In genomic region chr2:227324671-227325055, GRCh38 we compare ENCODE assay signal across 8 cellular contexts. TPM values are rescaled to one million over a fixed set of nuclear protein-coding genes. Genes with fewer than 3 reads are reported as not detected.
DNase-seq lines count a peak whose midpoint lies in the region; FAIRE-seq lines count a peak whose summit lies in the region.

No MANE protein-coding gene starts in this region.

- no CpG with 5 or more reads among the region's 6 CpGs for WGBS in iPS DF 6.9 (ENCODE audit: insufficient coverage, insufficient read length)
- WGBS in small intestine, 3 donors, result 10 to 12% (median 10%) methylated on average over 6 of the region's 6 CpGs

- FAIRE-seq in small intestine (lab: Jason Lieb, UNC), result no peak

- peak overlapping the region; percentile 92 for H3K4me3 Mint-ChIP-seq in activated T-cell treated with anti-CD3 and anti-CD28 coated beads, Interleukin-2, amount 50 U/mL, for 24 hours

- H3K4me1 Mint-ChIP-seq in activated T-cell treated with anti-CD3 and anti-CD28 coated beads, Interleukin-2, amount 50 U/mL, for 24 hours (ENCODE audit: low read depth), result peaks cover 42% of the 10 kb centered on the region

- H3K36me3 ChIP-seq in HUES6 (ENCODE audit: control insufficient read depth, insufficient read depth, low read length) (no peaks in the 10 kb centered on the region), adipocyte (ENCODE audit: control insufficient read depth, insufficient read depth, low read length, severe bottlenecking) (no peaks in the 10 kb centered on the region), iPS DF 6.9 (ENCODE audit: control insufficient read depth, insufficient read depth, low read length) (no peaks in the 10 kb centered on the region; the same call in 1 of the 2 replicates), small intestine (ENCODE audit: control insufficient read depth in 2 of 2, insufficient read depth in 2 of 2, low read length in 2 of 2) (peaks cover 2% of the 10 kb centered on the region in 2 donors)

- no peaks in the 10 kb centered on the region for H3K27me3 Mint-ChIP-seq in activated T-cell treated with anti-CD3 and anti-CD28 coated beads, Interleukin-2, amount 50 U/mL, for 24 hours

- peaks cover 25% of the 10 kb centered on the region for H3K4me1 ChIP-seq in HUES6 (ENCODE audit: control insufficient read depth, insufficient read depth, low read length)
- H3K4me1 ChIP-seq in adipocyte (ENCODE audit: control insufficient read depth, insufficient read depth, low read length), result peaks cover 25% of the 10 kb centered on the region
- no peaks in the 10 kb centered on the region for H3K4me1 ChIP-seq in iPS DF 6.9 (ENCODE audit: control insufficient read depth, insufficient read depth, low read length)
- H3K4me1 ChIP-seq in small intestine (ENCODE audit: control insufficient read depth in 2 of 2, insufficient read depth in 1 of 2, low read depth in 1 of 2, low read length in 1 of 2), result peaks cover 0 to 6% of the 10 kb centered on the region in 2 donors

- H3K9ac ChIP-seq in HUES6 (ENCODE audit: low read length) (peak overlapping the region; percentile 84), adipocyte (ENCODE audit: low read length) (peak overlapping the region; percentile 93)

- H3K27me3 ChIP-seq in HUES6 (ENCODE audit: control insufficient read depth, insufficient read depth, low read length), result no peaks in the 10 kb centered on the region
- no peaks in the 10 kb centered on the region for H3K27me3 ChIP-seq in adipocyte (replicated peaks; ENCODE audit: control insufficient read depth, insufficient read depth, low read length)
- H3K27me3 ChIP-seq in iPS DF 6.9 (ENCODE audit: control insufficient read depth, insufficient read depth, low read length), result no peaks in the 10 kb centered on the region
- no peaks in the 10 kb centered on the region for H3K27me3 ChIP-seq in small intestine (ENCODE audit: control insufficient read depth in 2 of 2, insufficient read depth in 2 of 2, low read length in 2 of 2)

- peak overlapping the region; percentile 89 for H3K4me3 ChIP-seq in HUES6 (ENCODE audit: low read depth, low read length)
- peak overlapping the region; percentile 95 for H3K4me3 ChIP-seq in adipocyte (ENCODE audit: low read length)
- peak overlapping the region; percentile 65; the same call in 1 of the 2 replicates for H3K4me3 ChIP-seq in iPS DF 6.9 (ENCODE audit: low read length)
- peak overlapping the region in 1 of 2 donors; percentile 92 for H3K4me3 ChIP-seq in small intestine (ENCODE audit: low read depth in 1 of 2, low read length in 2 of 2)

- peak; percentile 34 for DNase-seq in activated T-cell treated with anti-CD3 and anti-CD28 coated beads, Interleukin-2, amount 50 U/mL, for 24 hours
- no peak for DNase-seq in activated T-cell treated with anti-CD3 and anti-CD28 coated beads for 4 hours
- DNase-seq in adipocyte (ENCODE audit: low read depth), result peak; percentile 57
- no peak for DNase-seq in iPS DF 6.9 (ENCODE audit: low read depth, low spot score)
- no peak for DNase-seq in small intestine
- no peak for DNase-seq in retina
- no peak for DNase-seq in inferior parietal cortex (ENCODE audit: extremely low spot score)

- H3K36me3 Mint-ChIP-seq in activated T-cell treated with anti-CD3 and anti-CD28 coated beads, Interleukin-2, amount 50 U/mL, for 24 hours (ENCODE audit: low read depth), result peaks cover 27% of the 10 kb centered on the region

- H3K27ac ChIP-seq in HUES6 (ENCODE audit: low read depth, low read length) (peak overlapping the region; percentile 76), iPS DF 6.9 (ENCODE audit: low read length) (no peak overlapping the region), small intestine (ENCODE audit: low read depth in 1 of 2, low read length in 1 of 2) (peak overlapping the region; percentile 22 to 39)

- no peaks in the 10 kb centered on the region for H3K9me3 Mint-ChIP-seq in activated T-cell treated with anti-CD3 and anti-CD28 coated beads, Interleukin-2, amount 50 U/mL, for 24 hours

- H3K27ac Mint-ChIP-seq in activated T-cell treated with anti-CD3 and anti-CD28 coated beads, Interleukin-2, amount 50 U/mL, for 24 hours, result peak overlapping the region; percentile 91

- H3K9me3 ChIP-seq in HUES6 (ENCODE audit: control insufficient read depth, insufficient read depth, low read depth, low read length) (peaks cover 27% of the 10 kb centered on the region), adipocyte (ENCODE audit: control insufficient read depth, low read length) (no peaks in the 10 kb centered on the region), iPS DF 6.9 (ENCODE audit: control insufficient read depth, insufficient read depth, low read length) (no peaks in the 10 kb centered on the region), small intestine (ENCODE audit: control insufficient read depth, low read depth) (no peaks in the 10 kb centered on the region)

RNA-seq across cellular contexts. Expression of gene MFF, which starts 0.4 kb away (rescaled TPM):
- polyA plus RNA-seq in small intestine, result 10 to 100 TPM; 68.8 to 83.0 (median 78.9) TPM

RNA-seq across cellular contexts. Expression of gene TM4SF20, which starts 54.4 kb away (rescaled TPM):
- polyA plus RNA-seq in small intestine, result 100 to 1,000 TPM; 202 to 336 (median 210) TPM

Comparison
In these comparisons a context has a peak if more than half of its experiments do, and no peak if none do; other contexts are left out.
1. DNase-seq: peak in activated T-cell treated with anti-CD3 and anti-CD28 coated beads, Interleukin-2, amount 50 U/mL, for 24 hours (single experiment) and adipocyte (single experiment); none in activated T-cell treated with anti-CD3 and anti-CD28 coated beads for 4 hours (single experiment), iPS DF 6.9 (single experiment), small intestine (single experiment), retina (single experiment) and inferior parietal cortex (single experiment).